1 cellular context compared by ENCODE assay signal in the genomic region with DNA sequence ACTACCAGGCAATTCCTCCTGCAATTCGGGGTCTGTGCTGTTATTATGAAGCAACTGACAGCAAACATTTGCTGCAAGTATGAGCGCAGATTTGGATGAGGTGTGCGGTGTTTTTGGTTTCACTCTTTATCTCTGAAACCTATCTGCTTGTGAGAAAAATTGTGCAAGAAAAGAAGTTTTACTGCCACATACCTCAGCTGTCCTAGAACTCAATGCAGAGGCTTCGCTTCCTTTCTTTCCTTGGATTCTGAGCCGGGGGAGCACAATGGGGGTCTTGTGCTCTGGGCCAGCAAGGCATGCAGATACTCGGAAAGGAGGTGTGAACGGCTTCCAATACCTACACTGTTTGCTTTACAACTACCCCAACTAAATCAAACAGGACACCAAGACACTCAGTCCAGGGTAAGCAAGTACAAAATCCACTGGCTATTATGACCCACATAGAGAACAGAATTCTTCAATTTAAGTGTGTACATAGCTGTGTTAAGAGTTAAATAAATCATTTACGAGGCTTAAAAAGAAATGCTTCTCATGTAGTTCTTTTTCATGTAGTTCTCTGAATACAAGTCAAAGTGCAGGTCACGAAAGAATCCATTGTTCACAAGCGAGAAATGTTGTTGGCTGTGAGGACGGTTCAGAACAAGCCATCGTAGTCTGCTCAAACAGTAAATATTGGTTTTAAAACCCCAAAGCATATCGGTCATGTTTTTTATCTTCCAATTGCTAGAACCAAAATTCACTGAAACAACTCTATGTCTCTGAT.
TF ChIP-seq lines count a peak whose summit lies in the region.

No MANE protein-coding gene starts in this region.

TF ChIP-seq in H1, 55 proteins besides CTCF, POLR2A, EP300 and RAD21:
- TF ChIP-seq, protein P1, sequence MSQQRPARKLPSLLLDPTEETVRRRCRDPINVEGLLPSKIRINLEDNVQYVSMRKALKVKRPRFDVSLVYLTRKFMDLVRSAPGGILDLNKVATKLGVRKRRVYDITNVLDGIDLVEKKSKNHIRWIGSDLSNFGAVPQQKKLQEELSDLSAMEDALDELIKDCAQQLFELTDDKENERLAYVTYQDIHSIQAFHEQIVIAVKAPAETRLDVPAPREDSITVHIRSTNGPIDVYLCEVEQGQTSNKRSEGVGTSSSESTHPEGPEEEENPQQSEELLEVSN (IDR thresholded peaks at IDR 0.05) = peak; percentile 71
- no peak for TF ChIP-seq BRCA1 (IDR thresholded peaks at IDR 0.05; ENCODE audit: low read depth, low read length)
- TF ChIP-seq, protein P2, sequence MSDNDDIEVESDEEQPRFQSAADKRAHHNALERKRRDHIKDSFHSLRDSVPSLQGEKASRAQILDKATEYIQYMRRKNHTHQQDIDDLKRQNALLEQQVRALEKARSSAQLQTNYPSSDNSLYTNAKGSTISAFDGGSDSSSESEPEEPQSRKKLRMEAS (IDR thresholded peaks at IDR 0.05) = peak; percentile 74
TF ChIP-seq in H1: peak in this region for 2.
